Comparison of ENCODE assay signal across 16 cellular contexts in the genomic region with DNA sequence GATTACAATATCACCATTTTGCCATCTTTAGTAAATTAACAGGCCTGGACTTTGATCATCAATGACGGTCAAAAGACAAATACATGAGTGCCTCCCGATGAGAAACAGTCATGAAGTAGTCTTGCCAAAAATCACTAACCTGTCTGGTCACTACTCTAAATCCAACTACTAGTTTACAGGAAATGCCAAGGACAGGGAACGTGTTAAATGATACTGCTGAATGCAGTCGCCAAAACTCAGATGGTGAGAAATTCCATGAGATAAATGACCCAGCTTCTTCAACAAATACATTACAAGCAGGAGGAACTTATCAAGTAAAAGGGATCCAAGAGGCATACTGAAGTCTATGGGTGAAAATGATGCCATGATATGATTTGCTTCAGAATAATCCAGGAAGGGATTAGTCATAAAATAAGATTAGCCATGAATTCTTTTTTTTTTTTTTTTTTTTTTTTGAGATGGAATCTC. TPM values are rescaled to one million over a fixed set of nuclear protein-coding genes. Genes with fewer than 3 reads are reported as not detected.
DNase-seq lines count a peak whose midpoint lies in the region; ATAC-seq, FAIRE-seq and TF ChIP-seq lines count a peak whose summit lies in the region.
"Had no signal": no experiment of that assay in that cellular context is flagged by ENCODE, and none has a peak within 500 bp of the region (broad histone marks: within the 10 kb centered on the region; RNA-seq: fewer than 3 reads in every experiment).

No MANE protein-coding gene starts in this region.

- no peaks in the 10 kb centered on the region for H3K79me2 ChIP-seq in H9 (ENCODE audit: insufficient read depth, low read length)

- no peak overlapping the region for H4K5ac ChIP-seq in H9 (ENCODE audit: insufficient read length, low read depth, low read length)

- DNase-seq in A549 (ENCODE audit: low read depth in 1 of 2, low spot score in 1 of 2) (peak in 1 of 2 experiments; percentile 15), brain microvascular endothelial cell (peak; percentile 33), kidney tubule cell (ENCODE audit: low spot score) (peak; percentile 84), GM10248 (ENCODE audit: extremely low spot score) (no peak), H9 (no peak)
- no peak for DNase-seq in activated CD8-positive, alpha-beta memory T cell treated with anti-CD3 and anti-CD28 coated beads for 24 hours
- DNase-seq: activated CD4-positive, alpha-beta T cell treated with anti-CD3 and anti-CD28 coated beads for 4 hours; activated naive CD8-positive, alpha-beta T cell treated with anti-CD3 and anti-CD28 coated beads for 36 hours; lower lobe of right lung; NCI-H187 treated with DMSO at 0.1 percent for 48 hours; NCI-H526; stimulated activated naive CD4-positive, alpha-beta T cell had no signal

- H4K20me1 ChIP-seq in H9 (ENCODE audit: control insufficient read depth, insufficient read depth, insufficient read length): no peaks in the 10 kb centered on the region

- peaks cover 2 to 6% of the 10 kb centered on the region in 2 experiments; a peak in 3 of 5 replicates for H3K9me3 Mint-ChIP-seq in H9

- no peaks in the 10 kb centered on the region for H3K23me2 ChIP-seq in H9 (ENCODE audit: insufficient read length, low read depth, low read length, poor library complexity, severe bottlenecking)

- no peak overlapping the region for H3K4ac ChIP-seq in H9 (ENCODE audit: low read depth, low read length)

- no peak overlapping the region for H2BK12ac ChIP-seq in H9 (ENCODE audit: insufficient read length, low read depth, low read length)

- H4K91ac ChIP-seq in H9 (ENCODE audit: insufficient read length, low read depth, low read length): no peak overlapping the region

- no peak for TF ChIP-seq POLR2A in A549 (IDR thresholded peaks at IDR 0.05; ENCODE audit: low read length)

- no peaks in the 10 kb centered on the region for H3K36me3 ChIP-seq in brain microvascular endothelial cell (replicated peaks)
- H3K36me3 ChIP-seq: lower lobe of right lung had no signal

- FAIRE-seq in A549 (lab: Jason Lieb, UNC): no peak
- FAIRE-seq: urothelium cell line had no signal

- no peak overlapping the region for H2AFZ ChIP-seq in H9 (ENCODE audit: low read length)

- H2BK15ac ChIP-seq in H9 (ENCODE audit: low read depth, low read length): no peak overlapping the region

- in situ Hi-C loops in brain microvascular endothelial cell (cut with HindIII; ENCODE audit: low pct_ligation_motif_present, low sequenced_read_pairs): no loop called here

- H3K4me3 Mint-ChIP-seq in H9: no peak overlapping the region
- H3K4me3 Mint-ChIP-seq: activated naive CD8-positive, alpha-beta T cell treated with anti-CD3 and anti-CD28 coated beads for 36 hours; neural crest cell had no signal

- H4K8ac ChIP-seq in H9 (replicated peaks; ENCODE audit: insufficient read length, low read depth, low read length): no peak overlapping the region

- POLR2A ChIA-PET in A549 (lab: Yijun Ruan, JAX) (no interaction called here), GM10248 (lab: Yijun Ruan, JAX) (no interaction called here)

- no peak overlapping the region for H3K18ac ChIP-seq in H9 (ENCODE audit: insufficient read length, low read depth, low read length)

- H3K27ac Mint-ChIP-seq in H9: no peak overlapping the region
- H3K27ac Mint-ChIP-seq: activated naive CD8-positive, alpha-beta T cell treated with anti-CD3 and anti-CD28 coated beads for 36 hours had no signal

- H3K79me1 ChIP-seq in H9 (ENCODE audit: insufficient read depth, low read depth, low read length, poor library complexity, severe bottlenecking): no peaks in the 10 kb centered on the region

- no peaks in the 10 kb centered on the region; a peak in 1 of 7 replicates for H3K36me3 Mint-ChIP-seq in H9 (ENCODE audit: insufficient read depth in 1 of 3, low read depth in 3 of 3)
- H3K36me3 Mint-ChIP-seq: activated naive CD8-positive, alpha-beta T cell treated with anti-CD3 and anti-CD28 coated beads for 36 hours had no signal

- no peak for TF ChIP-seq RAD21 in A549 (conservative IDR thresholded peaks at IDR 0.05 in 1 of 2, IDR thresholded peaks at IDR 0.05 in 1 of 2)
- no peak for TF ChIP-seq RAD21 in Ishikawa (IDR thresholded peaks at IDR 0.05; ENCODE audit: low read depth)

- no peak overlapping the region for H2AK5ac ChIP-seq in H9 (ENCODE audit: insufficient read length, low read length)

- CTCF ChIA-PET in A549 (lab: Yijun Ruan, JAX) (interaction anchor here (0.7 to 0.9 kb wide), 3 partner anchors 14 to 356 kb away, joined by 3 read pairs; no protein-coding TSS in a partner anchor), GM10248 (lab: Yijun Ruan, JAX) (interaction anchor here (2.1 kb wide), 1 partner anchor 12 kb away, joined by 7 read pairs; no protein-coding TSS in a partner anchor)

- 8% methylated on average over 4 of the region's 4 CpGs for WGBS in A549 (ENCODE audit: missing lambda C conversion rate)
- no CpG with 5 or more reads among the region's 4 CpGs for WGBS in H9 (ENCODE audit: extremely low coverage, insufficient read length, low lambda C conversion rate)

- H3K56ac ChIP-seq in H9 (ENCODE audit: insufficient read length, low read depth, low read length): no peak overlapping the region

- H3K4me1 Mint-ChIP-seq in H9: peaks cover 17 to 18% of the 10 kb centered on the region in 2 experiments
- H3K4me1 Mint-ChIP-seq: neural crest cell had no signal

- no peak overlapping the region for H2BK120ac ChIP-seq in H9 (ENCODE audit: low read depth, low read length, poor library complexity, severe bottlenecking)

- H3K27me3 Mint-ChIP-seq in H9 (ENCODE audit: low read depth): no peaks in the 10 kb centered on the region; the same call in 1 of the 2 replicates
- H3K27me3 Mint-ChIP-seq: activated naive CD8-positive, alpha-beta T cell treated with anti-CD3 and anti-CD28 coated beads for 36 hours had no signal

- H3K9ac ChIP-seq in H9 (ENCODE audit: extremely low read depth, insufficient read length, low read length): no peak overlapping the region

- H2BK20ac ChIP-seq in H9 (ENCODE audit: low read depth, low read length, poor library complexity, severe bottlenecking): no peak overlapping the region

- H3K14ac ChIP-seq in H9 (ENCODE audit: insufficient read depth, low read length): no peak overlapping the region

- no peak overlapping the region for H3K23ac ChIP-seq in H9 (ENCODE audit: insufficient read length, low read depth, low read length)

- H3K4me1 ChIP-seq in A549 (peaks cover 33% of the 10 kb centered on the region), H9 (ENCODE audit: insufficient read depth, low read length) (no peaks in the 10 kb centered on the region; the same call in 1 of the 2 replicates)
- H3K4me1 ChIP-seq: lower lobe of right lung had no signal

- H3K4me3 ChIP-seq in A549: no peak overlapping the region
- H3K4me3 ChIP-seq in brain microvascular endothelial cell (ENCODE audit: low read depth, low read length): no peak overlapping the region
- H3K4me3 ChIP-seq: lower lobe of right lung had no signal

- TF ChIP-seq CTCF in A549 (IDR thresholded peaks at IDR 0.05): no peak
- TF ChIP-seq CTCF in brain microvascular endothelial cell (IDR thresholded peaks at IDR 0.05; ENCODE audit: low read depth, low read length, missing control alignments): no peak
- TF ChIP-seq CTCF in GM10248 (IDR thresholded peaks at IDR 0.05; ENCODE audit: control extremely low read depth, extremely low read depth, low read depth, missing control alignments): no peak
- TF ChIP-seq CTCF in H9 (conservative IDR thresholded peaks at IDR 0.05): no peak

- H3K27me3 ChIP-seq in brain microvascular endothelial cell (replicated peaks) (no peaks in the 10 kb centered on the region), H9 (ENCODE audit: insufficient read depth, low read length) (no peaks in the 10 kb centered on the region)

- peak in 1 of 2 experiments; percentile 50; a peak in 3 of 6 replicates for ATAC-seq in A549
- no peak for ATAC-seq in HG03520 (IDR thresholded peaks at IDR 0.05; ENCODE audit: unreplicated experiment)
- ATAC-seq: lower lobe of right lung had no signal

- no peak overlapping the region for H2BK5ac ChIP-seq in H9 (ENCODE audit: insufficient read length, low read length)

- TF ChIP-seq EP300 in A549 (IDR thresholded peaks at IDR 0.05) (no peak), Ishikawa (IDR thresholded peaks at IDR 0.05; ENCODE audit: borderline replicate concordance) (peak; percentile 70; the same call in 1 of the 2 replicates)

- H3K27ac ChIP-seq in A549: peak overlapping the region; percentile 44 to 81
- H3K27ac ChIP-seq in brain microvascular endothelial cell: peak overlapping the region; percentile 40
- no peak overlapping the region for H3K27ac ChIP-seq in H9 (ENCODE audit: insufficient read length, low read depth, low read length)
- H3K27ac ChIP-seq: lower lobe of right lung had no signal

- no peak overlapping the region for H3T11ph ChIP-seq in H9 (ENCODE audit: low read length)

- no peaks in the 10 kb centered on the region for H3K9me3 ChIP-seq in A549
- H3K9me3 ChIP-seq in H9 (ENCODE audit: control insufficient read depth, low read depth, low read length): no peaks in the 10 kb centered on the region
- H3K9me3 ChIP-seq: lower lobe of right lung had no signal

- H3K4me2 ChIP-seq in A549 (peak overlapping the region; percentile 23), H9 (ENCODE audit: insufficient read depth, insufficient read length, low read length) (no peak overlapping the region)

TF ChIP-seq in A549, 52 proteins besides CTCF, POLR2A, EP300 and RAD21 (continues in another document):
- TF ChIP-seq, protein P1, sequence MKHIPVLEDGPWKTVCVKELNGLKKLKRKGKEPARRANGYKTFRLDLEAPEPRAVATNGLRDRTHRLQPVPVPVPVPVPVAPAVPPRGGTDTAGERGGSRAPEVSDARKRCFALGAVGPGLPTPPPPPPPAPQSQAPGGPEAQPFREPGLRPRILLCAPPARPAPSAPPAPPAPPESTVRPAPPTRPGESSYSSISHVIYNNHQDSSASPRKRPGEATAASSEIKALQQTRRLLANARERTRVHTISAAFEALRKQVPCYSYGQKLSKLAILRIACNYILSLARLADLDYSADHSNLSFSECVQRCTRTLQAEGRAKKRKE (CRISPR knock-in tag; IDR thresholded peaks at IDR 0.05; ENCODE audit: low read depth): no peak
- TF ChIP-seq FOXS1 (CRISPR knock-in tag; IDR thresholded peaks at IDR 0.05): no peak

TF ChIP-seq in Ishikawa, 13 proteins besides CTCF, POLR2A, EP300 and RAD21 (continues in another document):
- TF ChIP-seq TCF12 (IDR thresholded peaks at IDR 0.05; ENCODE audit: low read depth): 0 out of 2 replicates have a peak, but pooled peaks have one; percentile 36
- peak; percentile 80 for TF ChIP-seq TEAD4 (IDR thresholded peaks at IDR 0.05)
- TF ChIP-seq NFIC (IDR thresholded peaks at IDR 0.05): peak; percentile 64
- TF ChIP-seq TAF1 (IDR thresholded peaks at IDR 0.05; ENCODE audit: low read depth): no peak

RNA-seq across cellular contexts. Expression of a gene that starts 35.8 kb away (rescaled TPM):
- polyA plus RNA-seq in A549 (2011; rRNA removed): 84.5 and 102 TPM in 2 replicates
- polyA plus RNA-seq in A549 (2012; cell fraction: cytosol; rRNA removed): 13.5 and 14.2 TPM in 2 replicates
- polyA plus RNA-seq in A549 (2012; cell fraction: nucleus; rRNA removed): 6.9 and 15.0 TPM in 2 replicates
- 57.2 to 64.2 TPM (median 63.6 TPM) in 3 replicates for polyA plus RNA-seq in A549 (2017; fragmentation: RNase III; extraction: RNeasy Plus Mini Kit Qiagen cat#74134 plus additional on column Dnase treatment)
- 53.0 and 57.1 TPM in 2 replicates for polyA minus RNA-seq in A549 (2011; rRNA and poly(A)+ RNA removed)
- total RNA-seq in H9 (2021): 75.8 and 78.5 TPM in 2 replicates

Comparison
In these comparisons a context has a peak if more than half of its experiments do, and no peak if none do; other contexts are left out.
1. DNase-seq: peak in brain microvascular endothelial cell (single experiment) and kidney tubule cell (single experiment); none in GM10248 (single experiment), H9 (single experiment) and activated CD8-positive, alpha-beta memory T cell treated with anti-CD3 and anti-CD28 coated beads for 24 hours (single experiment).